34 cellular contexts compared by ENCODE assay signal in genomic region chr16:87166321-87166720, GRCh38.
"Had no signal": no experiment of that assay in that cellular context is flagged by ENCODE, and none has a peak within 500 bp of the region (broad histone marks: within the 10 kb centered on the region; RNA-seq: fewer than 3 reads in every experiment).

No MANE protein-coding gene starts in this region.

- H3K4me1 ChIP-seq: adrenal gland, breast epithelium, gastroesophageal sphincter had no signal

- H3K4me3 ChIP-seq: adrenal gland, breast epithelium, cardiac muscle cell, coronary artery, dorsolateral prefrontal cortex, gastroesophageal sphincter had no signal

- H3K4me1 Mint-ChIP-seq: activated CD4-positive, alpha-beta T cell treated with anti-CD3 and anti-CD28 coated beads, Interleukin-2, amount 10 ng/mL, durations not matched to agents 24 days and 14 days; activated naive CD4-positive, alpha-beta T cell treated with anti-CD3 and anti-CD28 coated beads, Interleukin-2, amount 50 U/mL, for 24 hours; activated naive CD8-positive, alpha-beta T cell treated with anti-CD3 and anti-CD28 coated beads, Interleukin-2, amount 50 U/mL, for 24 hours; brain had no signal

- DNase-seq: activated CD4-positive, alpha-beta memory T cell treated with anti-CD3 and anti-CD28 coated beads for 36 hours; activated CD4-positive, alpha-beta T cell treated with anti-CD3 and anti-CD28 coated beads for 36 hours; activated CD4-positive, alpha-beta T cell treated with anti-CD3 and anti-CD28 coated beads, Interleukin-2, amount 10 ng/mL, durations not matched to agents 24 days and 14 days; activated CD4-positive, CD25-positive, alpha-beta regulatory T cell; activated CD4-positive, CD25-positive, alpha-beta regulatory T cell treated with anti-CD3 and anti-CD28 coated beads, Interleukin-2, amount 50 U/mL, for 72 hours; activated CD8-positive, alpha-beta memory T cell treated with anti-CD3 and anti-CD28 coated beads, Interleukin-2, amount 10 ng/mL, durations not matched to agents 7 days and 5 days; activated CD8-positive, alpha-beta memory T cell treated with anti-CD3 and anti-CD28 coated beads, Interleukin-2, amount 50 U/mL, for 4 hours; activated CD8-positive, alpha-beta T cell treated with anti-CD3 and anti-CD28 coated beads, Interleukin-2, amount 10 ng/mL, durations not matched to agents 7 days and 5 days; activated effector memory CD4-positive, alpha-beta T cell treated with anti-CD3 and anti-CD28 coated beads, Interleukin-2, amount 50 U/mL, for 16 hours; activated naive CD4-positive, alpha-beta T cell treated with anti-CD3 and anti-CD28 coated beads for 36 hours; activated naive CD8-positive, alpha-beta T cell treated with anti-CD3 and anti-CD28 coated beads for 36 hours; activated naive CD8-positive, alpha-beta T cell treated with anti-CD3 and anti-CD28 coated beads, Interleukin-2, amount 50 U/mL, for 24 hours; activated T-cell treated with anti-CD3 and anti-CD28 coated beads, Interleukin-2, amount 50 U/mL, for 1 hour; activated T-cell treated with anti-CD3 and anti-CD28 coated beads, Interleukin-2, amount 50 U/mL, for 48 hours; adrenal gland; amygdala; aorta; dorsolateral prefrontal cortex; effector memory CD8-positive, alpha-beta T cell; foreskin melanocyte; T-helper 2 cell had no signal

- FAIRE-seq: endometrium, endothelial cell of umbilical vein had no signal

- H3K27ac Mint-ChIP-seq: activated CD4-positive, alpha-beta memory T cell treated with anti-CD3 and anti-CD28 coated beads for 36 hours; activated CD4-positive, alpha-beta T cell treated with anti-CD3 and anti-CD28 coated beads, Interleukin-2, amount 10 ng/mL, durations not matched to agents 24 days and 14 days; activated CD8-positive, alpha-beta memory T cell treated with anti-CD3 and anti-CD28 coated beads, Interleukin-2, amount 10 ng/mL, durations not matched to agents 7 days and 5 days; activated CD8-positive, alpha-beta T cell treated with anti-CD3 and anti-CD28 coated beads, Interleukin-2, amount 10 ng/mL, durations not matched to agents 7 days and 5 days; activated naive CD4-positive, alpha-beta T cell treated with anti-CD3 and anti-CD28 coated beads for 36 hours; activated naive CD4-positive, alpha-beta T cell treated with anti-CD3 and anti-CD28 coated beads, Interleukin-2, amount 50 U/mL, for 24 hours; activated naive CD8-positive, alpha-beta T cell treated with anti-CD3 and anti-CD28 coated beads for 36 hours; activated naive CD8-positive, alpha-beta T cell treated with anti-CD3 and anti-CD28 coated beads, Interleukin-2, amount 50 U/mL, for 24 hours; activated T-helper 1 cell treated with anti-CD3 and anti-CD28 coated beads, Interleukin-12 subunit alpha, Interleukin-12 subunit beta, Interleukin-2, Interleukin-4 antibody, amounts not matched to agents 30 ng/mL and 10 ng/mL and 1 ng/mL, durations not matched to agents 14 hours and 24 hours and 36 hours; activated T-helper 2 cell treated with anti-CD3 and anti-CD28 coated beads, Interferon-gamma antibody, Interleukin-2, Interleukin-4, amounts not matched to agents 10 μg/mL and 5 μg/mL and 100 μg/mL, durations not matched to agents 14 hours and 24 hours and 36 hours; brain; dendritic cell treated with granulocyte-macrophage colony-stimulating factor and Interleukin-4, amounts not matched to agents 40 ng/mL and 50 ng/mL, for 4 days had no signal

- H3K27me3 Mint-ChIP-seq: activated CD4-positive, alpha-beta T cell treated with anti-CD3 and anti-CD28 coated beads, Interleukin-2, amount 10 ng/mL, durations not matched to agents 24 days and 14 days; activated CD8-positive, alpha-beta memory T cell treated with anti-CD3 and anti-CD28 coated beads, Interleukin-2, amount 10 ng/mL, durations not matched to agents 7 days and 5 days; activated naive CD4-positive, alpha-beta T cell treated with anti-CD3 and anti-CD28 coated beads, Interleukin-2, amount 50 U/mL, for 24 hours; central memory CD8-positive, alpha-beta T cell; dendritic cell treated with granulocyte-macrophage colony-stimulating factor and Interleukin-4, amounts not matched to agents 40 ng/mL and 50 ng/mL, for 4 days had no signal

- ATAC-seq: activated CD8-positive, alpha-beta memory T cell treated with anti-CD3 and anti-CD28 coated beads, Interleukin-2, amount 10 ng/mL, durations not matched to agents 7 days and 5 days; activated CD8-positive, alpha-beta T cell treated with anti-CD3 and anti-CD28 coated beads, Interleukin-2, amount 10 ng/mL, durations not matched to agents 7 days and 5 days; activated naive CD8-positive, alpha-beta T cell treated with anti-CD3 and anti-CD28 coated beads, Interleukin-2, amount 50 U/mL, for 24 hours; effector memory CD8-positive, alpha-beta T cell; gastroesophageal sphincter had no signal

- H3K9me3 ChIP-seq: adrenal gland, breast epithelium, gastroesophageal sphincter had no signal

- H3K4me3 Mint-ChIP-seq: activated CD4-positive, alpha-beta memory T cell treated with anti-CD3 and anti-CD28 coated beads for 36 hours; activated CD4-positive, alpha-beta T cell treated with anti-CD3 and anti-CD28 coated beads for 36 hours; activated CD4-positive, alpha-beta T cell treated with anti-CD3 and anti-CD28 coated beads, Interleukin-2, amount 10 ng/mL, durations not matched to agents 24 days and 14 days; activated CD8-positive, alpha-beta memory T cell treated with anti-CD3 and anti-CD28 coated beads, Interleukin-2, amount 10 ng/mL, durations not matched to agents 7 days and 5 days; activated CD8-positive, alpha-beta T cell treated with anti-CD3 and anti-CD28 coated beads, Interleukin-2, amount 10 ng/mL, durations not matched to agents 7 days and 5 days; activated naive CD4-positive, alpha-beta T cell treated with anti-CD3 and anti-CD28 coated beads for 36 hours; activated naive CD4-positive, alpha-beta T cell treated with anti-CD3 and anti-CD28 coated beads, Interleukin-2, amount 50 U/mL, for 24 hours; activated naive CD8-positive, alpha-beta T cell treated with anti-CD3 and anti-CD28 coated beads for 36 hours; activated naive CD8-positive, alpha-beta T cell treated with anti-CD3 and anti-CD28 coated beads, Interleukin-2, amount 50 U/mL, for 24 hours; activated T-helper 1 cell treated with anti-CD3 and anti-CD28 coated beads, Interleukin-12 subunit alpha, Interleukin-12 subunit beta, Interleukin-2, Interleukin-4 antibody, amounts not matched to agents 30 ng/mL and 10 ng/mL and 1 ng/mL, durations not matched to agents 14 hours and 24 hours and 36 hours; brain; central memory CD8-positive, alpha-beta T cell; dendritic cell treated with granulocyte-macrophage colony-stimulating factor and Interleukin-4, amounts not matched to agents 40 ng/mL and 50 ng/mL, for 4 days; effector memory CD8-positive, alpha-beta T cell had no signal

- H3K27me3 ChIP-seq: adrenal gland, breast epithelium, cardiac muscle cell, dorsolateral prefrontal cortex had no signal

- H3K27ac ChIP-seq: adrenal gland, breast epithelium, cardiac muscle cell, coronary artery, dorsolateral prefrontal cortex, epithelial cell of prostate, gastroesophageal sphincter had no signal

- H3K36me3 Mint-ChIP-seq: brain had no signal

- H3K9me3 Mint-ChIP-seq: activated naive CD4-positive, alpha-beta T cell treated with anti-CD3 and anti-CD28 coated beads, Interleukin-2, amount 50 U/mL, for 24 hours; dendritic cell treated with granulocyte-macrophage colony-stimulating factor and Interleukin-4, amounts not matched to agents 40 ng/mL and 50 ng/mL, for 4 days had no signal

- H3K36me3 ChIP-seq: adrenal gland, breast epithelium, cardiac muscle cell, gastroesophageal sphincter had no signal
